Comparison of ENCODE assay signal across 18 cellular contexts in the genomic region with DNA sequence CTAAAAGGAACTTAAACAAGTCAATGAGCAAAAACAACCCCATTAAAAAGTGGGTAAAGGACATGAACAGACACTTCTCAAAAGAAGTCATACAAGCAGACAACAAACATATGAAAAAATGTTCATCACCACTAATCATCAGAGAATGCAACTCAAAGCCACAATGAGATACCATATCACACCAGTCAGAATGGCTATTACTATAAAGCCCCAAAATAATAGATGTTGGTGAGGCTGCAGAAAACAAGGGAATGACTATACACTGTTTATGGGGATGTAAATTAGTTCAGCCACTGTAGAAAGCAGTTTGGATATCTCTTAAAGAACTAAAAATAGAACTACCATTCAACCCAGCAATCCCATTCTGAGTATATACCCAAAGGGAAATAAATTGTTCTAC. TPM values are rescaled to one million over a fixed set of nuclear protein-coding genes. Genes with fewer than 3 reads are reported as not detected.
A peak's percentile ranks its signal among the peaks of the same experiment; 100 is the strongest.
DNase-seq lines count a peak whose midpoint lies in the region; ATAC-seq and TF ChIP-seq lines count a peak whose summit lies in the region.
"Had no signal": no experiment of that assay in that cellular context is flagged by ENCODE, and none has a peak within 500 bp of the region (broad histone marks: within the 10 kb centered on the region; RNA-seq: fewer than 3 reads in every experiment).

No MANE protein-coding gene starts in this region.

- H3K27ac Mint-ChIP-seq in HFFc6 (no peak overlapping the region), T-helper 17 cell (no peak overlapping the region)
- H3K27ac Mint-ChIP-seq in activated naive CD8-positive, alpha-beta T cell treated with anti-CD3 and anti-CD28 coated beads for 36 hours = peak overlapping the region; percentile 36

- no peaks in the 10 kb centered on the region for H3K36me3 Mint-ChIP-seq in activated T-cell treated with anti-CD3 and anti-CD28 coated beads, Interleukin-2, amount 50 U/mL, for 4 hours (ENCODE audit: insufficient read depth)
- H3K36me3 Mint-ChIP-seq in HFFc6 (ENCODE audit: low read depth) (no peaks in the 10 kb centered on the region), T-helper 17 cell (ENCODE audit: low read depth) (peaks cover 1% of the 10 kb centered on the region)
- H3K36me3 Mint-ChIP-seq in activated naive CD8-positive, alpha-beta T cell treated with anti-CD3 and anti-CD28 coated beads for 36 hours = peaks cover 26% of the 10 kb centered on the region

- H3K4me1 Mint-ChIP-seq in activated T-cell treated with anti-CD3 and anti-CD28 coated beads, Interleukin-2, amount 50 U/mL, for 4 hours (ENCODE audit: low read depth) = peaks cover 49% of the 10 kb centered on the region
- H3K4me1 Mint-ChIP-seq in HFFc6 (ENCODE audit: low read depth) = peaks cover 50% of the 10 kb centered on the region
- H3K4me1 Mint-ChIP-seq in activated naive CD8-positive, alpha-beta T cell treated with anti-CD3 and anti-CD28 coated beads for 36 hours = peaks cover 47% of the 10 kb centered on the region
- peaks cover 13% of the 10 kb centered on the region for H3K4me1 Mint-ChIP-seq in T-helper 17 cell

- no peaks in the 10 kb centered on the region for H3K27me3 Mint-ChIP-seq in activated T-cell treated with anti-CD3 and anti-CD28 coated beads, Interleukin-2, amount 50 U/mL, for 4 hours (ENCODE audit: low read depth)
- H3K27me3 Mint-ChIP-seq in HFFc6 (ENCODE audit: insufficient read depth) = no peaks in the 10 kb centered on the region; the same call in none of the 2 replicates
- H3K27me3 Mint-ChIP-seq in activated naive CD8-positive, alpha-beta T cell treated with anti-CD3 and anti-CD28 coated beads for 36 hours = no peaks in the 10 kb centered on the region
- H3K27me3 Mint-ChIP-seq in T-helper 17 cell = no peaks in the 10 kb centered on the region
- H3K27me3 Mint-ChIP-seq: IgD-negative memory B cell had no signal

- H3K4me3 Mint-ChIP-seq in activated T-cell treated with anti-CD3 and anti-CD28 coated beads, Interleukin-2, amount 50 U/mL, for 4 hours = peak overlapping the region; percentile 55
- H3K4me3 Mint-ChIP-seq in HFFc6 (no peak overlapping the region), T-helper 17 cell (no peak overlapping the region)
- H3K4me3 Mint-ChIP-seq in activated naive CD8-positive, alpha-beta T cell treated with anti-CD3 and anti-CD28 coated beads for 36 hours = no peak overlapping the region
- H3K4me3 Mint-ChIP-seq: IgD-negative memory B cell had no signal

- no peaks in the 10 kb centered on the region for H3K9me3 ChIP-seq in T-helper 17 cell (ENCODE audit: control insufficient read depth, low read length, poor library complexity, severe bottlenecking)

- DNase-seq in activated T-cell treated with anti-CD3 and anti-CD28 coated beads, Interleukin-2, amount 50 U/mL, for 4 hours = no peak
- DNase-seq in activated T-cell treated with anti-CD3 and anti-CD28 coated beads, Interleukin-2, amount 50 U/mL, for 48 hours = no peak
- DNase-seq in EL (peak; percentile 33), HFFc6 (peak; percentile 33), T-helper 17 cell (no peak), iPS-NIHi11 (ENCODE audit: low spot score) (no peak)
- DNase-seq in activated naive CD8-positive, alpha-beta T cell treated with anti-CD3 and anti-CD28 coated beads for 36 hours = no peak
- DNase-seq: DND-41, H7, Kasumi-1, MV-4-11, NCI-H1417, NCI-H187 treated with DMSO at 0.1 percent for 48 hours, NCI-H446, NCI-H69, SHP77 had no signal

- peak; percentile 42 to 55 for ATAC-seq in activated T-cell treated with anti-CD3 and anti-CD28 coated beads, Interleukin-2, amount 50 U/mL, for 4 hours
- ATAC-seq in HG02759 (IDR thresholded peaks at IDR 0.05; ENCODE audit: unreplicated experiment) (no peak), T-helper 17 cell (no peak)

- TF ChIP-seq CTCF in HFFc6 (IDR thresholded peaks at IDR 0.05) = no peak

- peaks cover 3% of the 10 kb centered on the region for H3K9me3 Mint-ChIP-seq in activated T-cell treated with anti-CD3 and anti-CD28 coated beads, Interleukin-2, amount 50 U/mL, for 4 hours
- no peaks in the 10 kb centered on the region for H3K9me3 Mint-ChIP-seq in HFFc6
- H3K9me3 Mint-ChIP-seq in activated naive CD8-positive, alpha-beta T cell treated with anti-CD3 and anti-CD28 coated beads for 36 hours = peaks cover 20% of the 10 kb centered on the region
- H3K9me3 Mint-ChIP-seq: IgD-negative memory B cell had no signal

RNA-seq across cellular contexts. Expression of a gene that starts 51.2 kb away (rescaled TPM):
- 10 to 100 TPM; 75.2 to 80.0 (median 75.6) TPM for total RNA-seq in activated T-cell treated with anti-CD3 and anti-CD28 coated beads, Interleukin-2, amount 50 U/mL, for 4 hours
- total RNA-seq in HFFc6 (2021; fragmentation: NEBNext Ultra II Directional; extraction: Animal tissue kit (Norgen Biotek cat#: 25700)) = 10 to 100 TPM; 25.3 to 34.1 (median 31.7) TPM
- 10 to 100 TPM; 86.1 to 86.2 TPM for total RNA-seq in activated naive CD8-positive, alpha-beta T cell treated with anti-CD3 and anti-CD28 coated beads for 36 hours
- 1 to 10 TPM; 8.9 to 9.9 TPM for total RNA-seq in T-helper 17 cell

Comparison
In these comparisons a context has a peak if more than half of its experiments do, and no peak if none do; other contexts are left out.
1. ATAC-seq: peak in activated T-cell treated with anti-CD3 and anti-CD28 coated beads, Interleukin-2, amount 50 U/mL, for 4 hours (2 of 2); none in HG02759 (single experiment) and T-helper 17 cell (single experiment).
2. DNase-seq: peak in EL (single experiment) and HFFc6 (single experiment); none in activated T-cell treated with anti-CD3 and anti-CD28 coated beads, Interleukin-2, amount 50 U/mL, for 4 hours (single experiment), activated T-cell treated with anti-CD3 and anti-CD28 coated beads, Interleukin-2, amount 50 U/mL, for 48 hours (0 of 2), activated naive CD8-positive, alpha-beta T cell treated with anti-CD3 and anti-CD28 coated beads for 36 hours (single experiment), T-helper 17 cell (0 of 3) and iPS-NIHi11 (single experiment).